Comparison of ENCODE assay signal across 8 cellular contexts in the genomic region with DNA sequence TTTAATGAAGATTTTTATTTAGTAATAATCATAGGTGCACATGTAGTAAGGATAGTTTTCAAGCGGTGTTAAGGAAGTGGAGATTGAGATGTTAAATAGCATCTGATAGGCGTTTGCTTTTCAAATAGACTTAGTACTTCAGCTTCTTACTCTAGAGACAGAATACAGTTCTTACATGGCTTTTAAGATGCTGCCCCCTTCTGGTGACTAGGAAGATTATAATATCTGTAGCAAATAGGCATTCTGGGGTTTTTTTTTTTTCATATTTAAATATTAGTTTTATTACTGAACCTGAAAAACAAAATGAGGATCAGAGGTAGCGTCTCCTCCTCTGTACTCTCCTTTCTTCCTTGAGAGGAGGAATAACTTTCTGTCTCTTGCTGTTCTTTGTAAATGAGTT.
DNase-seq lines count a peak whose midpoint lies in the region; ATAC-seq, FAIRE-seq and TF ChIP-seq lines count a peak whose summit lies in the region.

No MANE protein-coding gene starts in this region.

- FAIRE-seq in islet of Langerhans (lab: Jason Lieb, UNC), result peak; percentile 99

- peaks cover 0 to 3% (median 0%) of the 10 kb centered on the region in 4 donors for H3K4me1 ChIP-seq in upper lobe of left lung

- no peaks in the 10 kb centered on the region for H3K36me3 ChIP-seq in BJ (ENCODE audit: control insufficient read depth, insufficient read depth, low read length)
- no peaks in the 10 kb centered on the region for H3K36me3 ChIP-seq in brain microvascular endothelial cell (replicated peaks)
- H3K36me3 ChIP-seq in upper lobe of left lung, result no peaks in the 10 kb centered on the region

- H3K27ac Mint-ChIP-seq in stimulated activated memory B cell treated with anti-CD40 and anti-IgM and Interleukin-4, amounts not matched to agents 10 μg/mL and 1 μg/mL and 100 μg/mL, for 72 hours, result no peak overlapping the region

- POLR2A ChIA-PET in BJ (lab: Charles Lee), result interaction anchor here (1.1 kb wide), 1 partner anchor 155 kb away, joined by 5 read pairs; no protein-coding TSS in a partner anchor

- H3K9me3 ChIP-seq in upper lobe of left lung, result no peaks in the 10 kb centered on the region

- CTCF ChIA-PET in BJ (lab: Yijun Ruan, JAX), result interaction anchor here (0.7 to 9.2 kb wide), 23 partner anchors 11 to 473 kb away, joined by 3 to 170 read pairs (median 4); no protein-coding TSS in a partner anchor

- H3K4me1 Mint-ChIP-seq in stimulated activated memory B cell treated with anti-CD40 and anti-IgM and Interleukin-4, amounts not matched to agents 10 μg/mL and 1 μg/mL and 100 μg/mL, for 72 hours, result no peaks in the 10 kb centered on the region

- H3K27me3 Mint-ChIP-seq in stimulated activated memory B cell treated with anti-CD40 and anti-IgM and Interleukin-4, amounts not matched to agents 10 μg/mL and 1 μg/mL and 100 μg/mL, for 72 hours, result peaks cover 23% of the 10 kb centered on the region

- H3K9me3 Mint-ChIP-seq in stimulated activated memory B cell treated with anti-CD40 and anti-IgM and Interleukin-4, amounts not matched to agents 10 μg/mL and 1 μg/mL and 100 μg/mL, for 72 hours, result peaks cover 3% of the 10 kb centered on the region

- WGBS in upper lobe of left lung, 2 donors, result 6% methylated on average over 3 of the region's 3 CpGs

- no peak overlapping the region for H3K4me3 Mint-ChIP-seq in stimulated activated memory B cell treated with anti-CD40 and anti-IgM and Interleukin-4, amounts not matched to agents 10 μg/mL and 1 μg/mL and 100 μg/mL, for 72 hours

- in situ Hi-C loops in brain microvascular endothelial cell (cut with HindIII; ENCODE audit: low pct_ligation_motif_present, low sequenced_read_pairs), result no loop called here

- TF ChIP-seq CTCF in BJ (IDR thresholded peaks at IDR 0.05; ENCODE audit: insufficient read depth, low read depth, low read length) (peak; percentile 60), HL-60 (IDR thresholded peaks at IDR 0.05; ENCODE audit: insufficient read depth, low read length) (peak; percentile 8), brain microvascular endothelial cell (IDR thresholded peaks at IDR 0.05; ENCODE audit: low read depth, low read length, missing control alignments) (peak; percentile 43), upper lobe of left lung (IDR thresholded peaks at IDR 0.05) (peak; percentile 23 to 57 (median 44))

- TF ChIP-seq POLR2A in upper lobe of left lung (IDR thresholded peaks at IDR 0.05), result no peak

- H3K4me3 ChIP-seq in BJ (ENCODE audit: low read depth, low read length), result no peak overlapping the region
- no peak overlapping the region for H3K4me3 ChIP-seq in HL-60 (replicated peaks; ENCODE audit: insufficient read depth, low read length)
- H3K4me3 ChIP-seq in brain microvascular endothelial cell (ENCODE audit: low read depth, low read length), result no peak overlapping the region
- no peak overlapping the region for H3K4me3 ChIP-seq in upper lobe of left lung

- H3K36me3 Mint-ChIP-seq in stimulated activated memory B cell treated with anti-CD40 and anti-IgM and Interleukin-4, amounts not matched to agents 10 μg/mL and 1 μg/mL and 100 μg/mL, for 72 hours, result no peaks in the 10 kb centered on the region

- H3K27me3 ChIP-seq in BJ (ENCODE audit: control insufficient read depth, insufficient read depth, low read length) (no peaks in the 10 kb centered on the region), HL-60 (ENCODE audit: insufficient read depth, poor library complexity, severe bottlenecking) (no peaks in the 10 kb centered on the region), brain microvascular endothelial cell (replicated peaks) (no peaks in the 10 kb centered on the region), upper lobe of left lung (no peaks in the 10 kb centered on the region)

- DNase-seq in BJ (ENCODE audit: low read depth) (no peak), HL-60 (ENCODE audit: low read depth in 1 of 2, low spot score in 1 of 2) (peak; percentile 5 to 15), NCI-H526 (lab: John Stamatoyannopoulos, UW) (peak; percentile 74 to 87), brain microvascular endothelial cell (no peak), upper lobe of left lung (no peak)

- no peak for TF ChIP-seq EP300 in upper lobe of left lung (IDR thresholded peaks at IDR 0.05)

- peak in 1 of 2 donors; percentile 72 for ATAC-seq in upper lobe of left lung (ENCODE audit: low FRiP score in 2 of 2)
- ATAC-seq in stimulated activated memory B cell treated with anti-CD40 and anti-IgM and Interleukin-4, amounts not matched to agents 10 μg/mL and 1 μg/mL and 100 μg/mL, for 72 hours, result no peak
- no peak for ATAC-seq in HG02885 (IDR thresholded peaks at IDR 0.05; ENCODE audit: poor library complexity, unreplicated experiment)

- H3K27ac ChIP-seq in HL-60 (replicated peaks) (no peak overlapping the region), brain microvascular endothelial cell (no peak overlapping the region), upper lobe of left lung (no peak overlapping the region)

Comparison
In these comparisons a context has a peak if more than half of its experiments do, and no peak if none do; other contexts are left out.
1. DNase-seq: peak in HL-60 (2 of 2) and NCI-H526 (2 of 2); none in BJ (single experiment), brain microvascular endothelial cell (single experiment) and upper lobe of left lung (0 of 2).
2. CTCF ChIP-seq: peak in every context shown above with its lines; median percentile 60 in BJ; 44 in upper lobe of left lung; 43 in brain microvascular endothelial cell; 8 in HL-60.